Comparison of ENCODE assay signal across 33 cellular contexts in the genomic region with DNA sequence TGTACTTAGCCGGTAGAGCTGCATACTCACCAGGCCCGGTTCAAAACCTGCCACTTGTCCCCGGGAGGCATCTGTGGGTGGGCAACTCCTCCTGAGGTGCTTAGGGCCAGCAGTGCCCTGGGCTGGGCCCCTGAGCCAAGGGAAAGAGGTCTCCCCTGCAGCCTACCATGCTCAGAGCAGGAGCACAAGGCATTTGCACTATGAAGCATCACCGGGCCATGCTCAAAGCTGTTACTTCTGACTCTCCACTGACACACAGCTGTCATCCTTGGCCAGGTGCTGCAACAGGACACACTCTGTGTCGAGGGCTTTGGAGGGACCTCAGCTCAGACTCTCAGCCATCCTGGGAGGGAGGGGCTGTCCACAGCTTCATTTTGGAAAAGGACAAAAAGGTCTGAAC. TPM values are rescaled to one million over a fixed set of nuclear protein-coding genes. Genes with fewer than 3 reads are reported as not detected.
"Had no signal": no experiment of that assay in that cellular context is flagged by ENCODE, and none has a peak within 500 bp of the region (broad histone marks: within the 10 kb centered on the region; RNA-seq: fewer than 3 reads in every experiment).

No MANE protein-coding gene starts in this region.

- ATAC-seq: activated CD8-positive, alpha-beta memory T cell treated with anti-CD3 and anti-CD28 coated beads, Interleukin-2, amount 10 ng/mL, durations not matched to agents 7 days and 5 days; activated CD8-positive, alpha-beta T cell treated with anti-CD3 and anti-CD28 coated beads, Interleukin-2, amount 10 ng/mL, durations not matched to agents 7 days and 5 days; foreskin keratinocyte; natural killer cell; sciatic nerve; stimulated activated naive CD8-positive, alpha-beta T cell treated with anti-CD3 and anti-CD28 coated beads, Interleukin-15, Interleukin-2, amounts not matched to agents 100 U/mL and 50 U/mL, for 24 hours had no signal

- H3K4me1 ChIP-seq: esophagus muscularis mucosa, foreskin keratinocyte, left ventricle myocardium inferior, testis, transverse colon had no signal

- H3K27ac Mint-ChIP-seq: activated B cell treated with CpG ODN at 0.5 μM for 24 hours; activated CD8-positive, alpha-beta memory T cell treated with anti-CD3 and anti-CD28 coated beads, Interleukin-2, amount 10 ng/mL, durations not matched to agents 7 days and 5 days; activated CD8-positive, alpha-beta T cell treated with anti-CD3 and anti-CD28 coated beads, Interleukin-2, amount 10 ng/mL, durations not matched to agents 7 days and 5 days; activated naive CD8-positive, alpha-beta T cell; natural killer cell; progenitor cell of endocrine pancreas; T-helper 2 cell treated with Interferon-gamma antibody and Interleukin-4, amounts not matched to agents 5 μg/mL and 100 μg/mL, for 36 hours had no signal

- H3K27me3 Mint-ChIP-seq: activated CD8-positive, alpha-beta memory T cell treated with anti-CD3 and anti-CD28 coated beads, Interleukin-2, amount 10 ng/mL, durations not matched to agents 7 days and 5 days; activated naive CD8-positive, alpha-beta T cell had no signal

- FAIRE-seq: colon, islet of Langerhans, urothelium cell line had no signal

- H3K36me3 Mint-ChIP-seq: activated CD8-positive, alpha-beta memory T cell treated with anti-CD3 and anti-CD28 coated beads, Interleukin-2, amount 10 ng/mL, durations not matched to agents 7 days and 5 days; activated naive CD8-positive, alpha-beta T cell; natural killer cell had no signal

- H3K4me1 Mint-ChIP-seq: activated B cell treated with CpG ODN at 0.5 μM for 24 hours; activated CD8-positive, alpha-beta memory T cell treated with anti-CD3 and anti-CD28 coated beads, Interleukin-2, amount 10 ng/mL, durations not matched to agents 7 days and 5 days; natural killer cell had no signal

- H3K9me3 Mint-ChIP-seq: activated B cell treated with CpG ODN at 0.5 μM for 24 hours; natural killer cell; T-helper 2 cell treated with Interferon-gamma antibody and Interleukin-4, amounts not matched to agents 5 μg/mL and 100 μg/mL, for 36 hours had no signal

- H3K4me3 Mint-ChIP-seq: activated B cell treated with CpG ODN at 0.5 μM for 24 hours; activated CD8-positive, alpha-beta memory T cell treated with anti-CD3 and anti-CD28 coated beads, Interleukin-2, amount 10 ng/mL, durations not matched to agents 7 days and 5 days; activated CD8-positive, alpha-beta T cell treated with anti-CD3 and anti-CD28 coated beads, Interleukin-2, amount 10 ng/mL, durations not matched to agents 7 days and 5 days; activated naive CD8-positive, alpha-beta T cell; natural killer cell; T-helper 2 cell treated with Interferon-gamma antibody and Interleukin-4, amounts not matched to agents 5 μg/mL and 100 μg/mL, for 36 hours had no signal

- DNase-seq: activated B cell treated with CpG ODN at 0.5 μM for 24 hours; activated CD4-positive, alpha-beta T cell treated with anti-CD3 and anti-CD28 coated beads, Interleukin-2, amount 50 U/mL, for 1 hour; activated CD8-positive, alpha-beta memory T cell treated with anti-CD3 and anti-CD28 coated beads, Interleukin-2, amount 10 ng/mL, durations not matched to agents 7 days and 5 days; activated CD8-positive, alpha-beta T cell treated with anti-CD3 and anti-CD28 coated beads, Interleukin-2, amount 10 ng/mL, durations not matched to agents 7 days and 5 days; activated naive CD4-positive, alpha-beta T cell treated with Interleukin-2 at 50 U/mL for 16 hours; activated T-cell treated with anti-CD3 and anti-CD28 coated beads, Interleukin-2, amount 50 U/mL, for 48 hours; anterior cingulate cortex; dermis blood vessel endothelial cell; effector CD4-positive, alpha-beta T cell; foreskin keratinocyte; left ventricle myocardium inferior; mesendoderm; natural killer cell; ovary; stimulated activated CD4-positive, alpha-beta T cell treated with anti-CD3 and anti-CD28 coated beads, Interleukin-12 subunit alpha, Interleukin-12 subunit beta, amount 100 ng/mL, for 4 hours; stimulated activated CD4-positive, alpha-beta T cell treated with anti-CD3 and anti-CD28 coated beads, Interleukin-4, amount 100 ng/mL, for 1 hour; stimulated activated naive CD8-positive, alpha-beta T cell treated with anti-CD3 and anti-CD28 coated beads, Interleukin-15, Interleukin-2, amounts not matched to agents 100 U/mL and 50 U/mL, for 24 hours; testis; transverse colon had no signal

- H3K36me3 ChIP-seq: esophagus muscularis mucosa, left ventricle myocardium inferior, neutrophil, ovary, transverse colon had no signal

- H3K4me3 ChIP-seq: esophagus muscularis mucosa, left ventricle myocardium inferior, lung, ovary, skin epidermis, testis, transverse colon had no signal

- H3K27me3 ChIP-seq: ovary, testis had no signal

- H3K27ac ChIP-seq: esophagus muscularis mucosa, foreskin keratinocyte, left ventricle myocardium inferior, neutrophil, ovary, skin epidermis, testis, transverse colon had no signal

- H3K9me3 ChIP-seq: esophagus muscularis mucosa, left ventricle myocardium inferior, neutrophil, ovary, testis, transverse colon had no signal

RNA-seq across cellular contexts. Expression of a gene that starts 37.2 kb away (rescaled TPM):
- total RNA-seq: activated B cell treated with CpG ODN at 0.5 μM for 24 hours; activated CD8-positive, alpha-beta memory T cell treated with anti-CD3 and anti-CD28 coated beads, Interleukin-2, amount 10 ng/mL, durations not matched to agents 7 days and 5 days; activated CD8-positive, alpha-beta T cell treated with anti-CD3 and anti-CD28 coated beads, Interleukin-2, amount 10 ng/mL, durations not matched to agents 7 days and 5 days; dermis blood vessel endothelial cell; esophagus muscularis mucosa; foreskin keratinocyte; glomerular endothelial cell; left ventricle myocardium inferior; lung; mononuclear cell; natural killer cell; renal cortical epithelial cell; sciatic nerve; transverse colon had no signal
- polyA plus RNA-seq: foreskin keratinocyte had no signal

RNA-seq across cellular contexts. Expression of a gene that starts 37.3 kb away (rescaled TPM):
- total RNA-seq: activated B cell treated with CpG ODN at 0.5 μM for 24 hours; activated CD8-positive, alpha-beta memory T cell treated with anti-CD3 and anti-CD28 coated beads, Interleukin-2, amount 10 ng/mL, durations not matched to agents 7 days and 5 days; activated CD8-positive, alpha-beta T cell treated with anti-CD3 and anti-CD28 coated beads, Interleukin-2, amount 10 ng/mL, durations not matched to agents 7 days and 5 days; dermis blood vessel endothelial cell; esophagus muscularis mucosa; foreskin keratinocyte; glomerular endothelial cell; mononuclear cell; renal cortical epithelial cell had no signal
- polyA plus RNA-seq: foreskin keratinocyte had no signal
